ENCODE assay signal across 28 cellular contexts in genomic region chr11:22807391-22807790, GRCh38. TPM values are rescaled to one million over a fixed set of nuclear protein-coding genes. Genes with fewer than 3 reads are reported as not detected.
"Had no signal": no experiment of that assay in that cellular context is flagged by ENCODE, and none has a peak within 500 bp of the region (broad histone marks: within the 10 kb centered on the region; RNA-seq: fewer than 3 reads in every experiment).

No MANE protein-coding gene starts in this region.

- H3K27ac Mint-ChIP-seq: activated naive CD4-positive, alpha-beta T cell treated with anti-CD3 and anti-CD28 coated beads, Interleukin-2, amount 50 U/mL, for 72 hours; brain; mesothelial cell of epicardium; naive thymus-derived CD8-positive, alpha-beta T cell; stimulated activated memory B cell treated with anti-CD40 and anti-IgM and Interleukin-4, amounts not matched to agents 10 μg/mL and 1 μg/mL and 100 μg/mL, for 72 hours; WTC11 had no signal

- H3K4me1 ChIP-seq: sigmoid colon, vagina had no signal

- H3K4me3 Mint-ChIP-seq: brain; mesothelial cell of epicardium; naive thymus-derived CD8-positive, alpha-beta T cell; stimulated activated memory B cell treated with anti-CD40 and anti-IgM and Interleukin-4, amounts not matched to agents 10 μg/mL and 1 μg/mL and 100 μg/mL, for 72 hours; WTC11 had no signal

- H3K36me3 Mint-ChIP-seq: brain; stimulated activated memory B cell treated with anti-CD40 and anti-IgM and Interleukin-4, amounts not matched to agents 10 μg/mL and 1 μg/mL and 100 μg/mL, for 72 hours had no signal

- H3K4me2 ChIP-seq: smooth muscle cell had no signal

- H3K4me3 ChIP-seq: esophagus muscularis mucosa, sigmoid colon, smooth muscle cell, stomach, vagina had no signal

- H3K36me3 ChIP-seq: esophagus muscularis mucosa, sigmoid colon, stomach, vagina had no signal

- H3K27me3 Mint-ChIP-seq: stimulated activated memory B cell treated with anti-CD40 and anti-IgM and Interleukin-4, amounts not matched to agents 10 μg/mL and 1 μg/mL and 100 μg/mL, for 72 hours had no signal

- FAIRE-seq: frontal cortex had no signal

- H3K4me1 Mint-ChIP-seq: mesothelial cell of epicardium had no signal

- H3K27me3 ChIP-seq: esophagus muscularis mucosa, sigmoid colon, stomach, vagina had no signal

- H3K9me3 ChIP-seq: esophagus muscularis mucosa, vagina had no signal

- ATAC-seq: activated naive CD4-positive, alpha-beta T cell treated with anti-CD3 and anti-CD28 coated beads, Interleukin-2, amount 50 U/mL, for 72 hours; naive thymus-derived CD8-positive, alpha-beta T cell; WTC11 had no signal

- H3K27ac ChIP-seq: esophagus muscularis mucosa, sigmoid colon, vagina had no signal

- DNase-seq: activated T-cell treated with anti-CD3 and anti-CD28 coated beads, Interleukin-2, amount 50 U/mL, for 1 hour; aorta; effector CD8-positive, alpha-beta T cell; islet precursor cell; left cardiac atrium; mammary epithelial cell; naive thymus-derived CD8-positive, alpha-beta T cell; sigmoid colon; stimulated activated CD4-positive, alpha-beta T cell treated with anti-CD3 and anti-CD28 coated beads, Interleukin-15, amount 100 ng/mL, for 24 hours; stomach; T-helper 9 cell; trophoblast cell had no signal

RNA-seq across cellular contexts. Expression of gene CCDC179, which starts 52.9 kb away (rescaled TPM):
- total RNA-seq: activated naive CD4-positive, alpha-beta T cell treated with anti-CD3 and anti-CD28 coated beads, Interleukin-2, amount 50 U/mL, for 72 hours; aorta; cardiac septum; chondrocyte; esophagus muscularis mucosa; frontal cortex; left cardiac atrium; mammary epithelial cell; mesothelial cell of epicardium; naive thymus-derived CD8-positive, alpha-beta T cell; osteoblast; posterior vena cava; renal cortical epithelial cell; sigmoid colon; smooth muscle cell; stomach; temporal lobe; vagina; WTC11 had no signal
- polyA plus RNA-seq: adipose tissue; aorta; mammary epithelial cell; naive thymus-derived CD8-positive, alpha-beta T cell; sigmoid colon; smooth muscle cell; stomach had no signal
